1 cellular context compared by ENCODE assay signal in genomic region chr4:37805091-37805490, GRCh38.
TF ChIP-seq lines count a peak whose summit lies in the region.

No MANE protein-coding gene starts in this region.

TF ChIP-seq in HCT116, 20 proteins besides CTCF, POLR2A, EP300 and RAD21 (continued from another document):
- TF ChIP-seq REST (IDR thresholded peaks at IDR 0.05; ENCODE audit: low read depth) (no peak), ZFX (IDR thresholded peaks at IDR 0.05) (no peak), FOSL1 (IDR thresholded peaks at IDR 0.05; ENCODE audit: low read depth) (no peak), JUND (IDR thresholded peaks at IDR 0.05) (no peak), ZNF274 (IDR thresholded peaks at IDR 0.05; ENCODE audit: low read depth, low read length) (no peak), YY1 (IDR thresholded peaks at IDR 0.05; ENCODE audit: extremely low read depth, insufficient replicate concordance, low read depth, low read length) (no peak), ELF1 (IDR thresholded peaks at IDR 0.05; ENCODE audit: borderline replicate concordance, low read depth) (no peak), TCF7L2 (IDR thresholded peaks at IDR 0.05; ENCODE audit: borderline replicate concordance, extremely low read depth, insufficient read depth, insufficient read length) (no peak), SIN3A (IDR thresholded peaks at IDR 0.05; ENCODE audit: low read depth) (no peak), CBX3 (IDR thresholded peaks at IDR 0.05; ENCODE audit: low read depth) (no peak), EGR1 (IDR thresholded peaks at IDR 0.05; ENCODE audit: low read depth) (no peak)
TF ChIP-seq in HCT116: peak in this region for 0.
